ENCODE assay signal across 8 cellular contexts in genomic region chr6:71533939-71534379, GRCh38.
A peak's percentile ranks its signal among the peaks of the same experiment; 100 is the strongest.
DNase-seq lines count a peak whose midpoint lies in the region; ATAC-seq and TF ChIP-seq lines count a peak whose summit lies in the region.

No MANE protein-coding gene starts in this region.

- no peaks in the 10 kb centered on the region for H3K36me3 Mint-ChIP-seq in Caco-2 (ENCODE audit: insufficient read depth, unreplicated experiment)
- H3K36me3 Mint-ChIP-seq in mesothelial cell of epicardium, result no peaks in the 10 kb centered on the region
- no peaks in the 10 kb centered on the region for H3K36me3 Mint-ChIP-seq in activated naive CD4-positive, alpha-beta T cell treated with anti-CD3 and anti-CD28 coated beads, Interleukin-2, amount 50 U/mL, for 72 hours

- H3K79me1 ChIP-seq in IMR-90 (ENCODE audit: low read depth in 1 of 2, low read length in 2 of 2), result no peaks in the 10 kb centered on the region

- H2AK9ac ChIP-seq in IMR-90 (replicated peaks; ENCODE audit: low read depth, low read length, poor library complexity), result no peak overlapping the region

- H3K4me1 ChIP-seq in Caco-2 (peaks cover 29% of the 10 kb centered on the region), IMR-90 (ENCODE audit: control insufficient read depth, insufficient read depth, low read length) (no peaks in the 10 kb centered on the region; the same call in 1 of the 2 replicates), body of pancreas (peaks cover 22% of the 10 kb centered on the region)

- no peak overlapping the region for H3K4ac ChIP-seq in IMR-90 (ENCODE audit: low read depth, low read length)

- H3K23ac ChIP-seq in IMR-90 (ENCODE audit: low read depth, low read length), result no peak overlapping the region

- no peak overlapping the region for H4K8ac ChIP-seq in IMR-90 (ENCODE audit: low read depth in 2 of 2, low read length in 2 of 2)

- H3K18ac ChIP-seq in IMR-90 (ENCODE audit: low read depth, low read length), result no peak overlapping the region

- DNase-seq in Caco-2 (peak in 1 of 2 experiments; percentile 34), IMR-90 (peak; percentile 46), body of pancreas (no peak), mesothelial cell of epicardium (ENCODE audit: low spot score in 2 of 2, unreplicated experiment in 2 of 2) (no peak), NCI-H1048 (lab: John Stamatoyannopoulos, UW) (no peak), HK-2 (ENCODE audit: unreplicated experiment) (no peak)
- DNase-seq in activated effector memory CD4-positive, alpha-beta T cell treated with Interleukin-2 at 50 U/mL for 16 hours, result no peak
- no peak for DNase-seq in activated naive CD4-positive, alpha-beta T cell treated with anti-CD3 and anti-CD28 coated beads, Interleukin-2, amount 50 U/mL, for 72 hours (ENCODE audit: low spot score in 2 of 2)

- peaks cover 11% of the 10 kb centered on the region for H3K9me3 Mint-ChIP-seq in Caco-2 (ENCODE audit: unreplicated experiment)
- H3K9me3 Mint-ChIP-seq in mesothelial cell of epicardium, result no peaks in the 10 kb centered on the region
- H3K9me3 Mint-ChIP-seq in activated naive CD4-positive, alpha-beta T cell treated with anti-CD3 and anti-CD28 coated beads, Interleukin-2, amount 50 U/mL, for 72 hours, result no peaks in the 10 kb centered on the region

- WGBS in IMR-90 (ENCODE audit: extremely low coverage in 2 of 2, insufficient read length in 1 of 2), 2 experiments, result no CpG with 5 or more reads among the region's 2 CpGs
- 51 to 52% methylated on average over 2 of the region's 2 CpGs for WGBS in body of pancreas, 2 donors

- no peak overlapping the region for H2BK5ac ChIP-seq in IMR-90 (ENCODE audit: low read depth, low read length, poor library complexity, severe bottlenecking)

- H3K36me3 ChIP-seq in Caco-2 (ENCODE audit: control insufficient read depth, insufficient read depth, low read length) (no peaks in the 10 kb centered on the region), IMR-90 (ENCODE audit: control insufficient read depth, insufficient read depth, low read length) (no peaks in the 10 kb centered on the region), body of pancreas (replicated peaks in 1 of 2; ENCODE audit: insufficient read depth in 1 of 2, low read depth in 2 of 2) (no peaks in the 10 kb centered on the region)

- no peak overlapping the region for H2AFZ ChIP-seq in IMR-90 (replicated peaks; ENCODE audit: low read length, poor library complexity)

- H2BK15ac ChIP-seq in IMR-90 (ENCODE audit: low read depth, low read length), result no peak overlapping the region

- TF ChIP-seq RAD21 in IMR-90 (IDR thresholded peaks at IDR 0.05; ENCODE audit: low read length), result peak; percentile 63

- H3K27ac ChIP-seq in IMR-90 (ENCODE audit: insufficient read depth, low read length), result no peak overlapping the region
- no peak overlapping the region for H3K27ac ChIP-seq in body of pancreas

- no peak overlapping the region for H2BK20ac ChIP-seq in IMR-90 (ENCODE audit: low read depth, low read length)

- no peak overlapping the region for H3K4me2 ChIP-seq in IMR-90 (ENCODE audit: low read depth, low read length)

- TF ChIP-seq POLR2A in IMR-90 (IDR thresholded peaks at IDR 0.05; ENCODE audit: low read depth, low read length) (no peak), body of pancreas (IDR thresholded peaks at IDR 0.05) (no peak)

- CTCF ChIA-PET in Caco-2 (lab: Charles Lee) (no interaction called here), IMR-90 (lab: Yijun Ruan, JAX) (interaction anchor here (0.6 to 1.8 kb wide), 5 partner anchors 9 to 550 kb away, joined by 3 to 9 read pairs (median 3); no protein-coding TSS in a partner anchor)

- peak; percentile 40; the same call in 1 of the 2 replicates for ATAC-seq in IMR-90 (ENCODE audit: low read depth)
- no peak for ATAC-seq in body of pancreas
- no peak for ATAC-seq in activated naive CD4-positive, alpha-beta T cell treated with anti-CD3 and anti-CD28 coated beads, Interleukin-2, amount 50 U/mL, for 72 hours

- H3K27ac Mint-ChIP-seq in Caco-2 (ENCODE audit: unreplicated experiment) (no peak overlapping the region), mesothelial cell of epicardium (no peak overlapping the region)
- no peak overlapping the region for H3K27ac Mint-ChIP-seq in activated naive CD4-positive, alpha-beta T cell treated with anti-CD3 and anti-CD28 coated beads, Interleukin-2, amount 50 U/mL, for 72 hours

- in situ Hi-C loops in IMR-90 (cut with MboI; ENCODE audit: low sequenced_read_pairs), result loop anchor here (10.0 kb wide), 1 partner anchor 551 kb away; no protein-coding TSS in a partner anchor

- no peaks in the 10 kb centered on the region; the same call in 1 of the 2 replicates for H3K9me1 ChIP-seq in IMR-90 (ENCODE audit: insufficient read depth, low read length)

- H3K9me3 ChIP-seq in Caco-2, result no peaks in the 10 kb centered on the region; the same call in 1 of the 2 replicates
- no peaks in the 10 kb centered on the region for H3K9me3 ChIP-seq in IMR-90 (ENCODE audit: control insufficient read depth, insufficient read depth, low read length)
- no peaks in the 10 kb centered on the region for H3K9me3 ChIP-seq in body of pancreas

- H2AK5ac ChIP-seq in IMR-90 (ENCODE audit: low read depth, low read length), result no peak overlapping the region

- TF ChIP-seq CTCF in Caco-2 (IDR thresholded peaks at IDR 0.05; ENCODE audit: insufficient read depth in 1 of 2, low read depth in 1 of 2, low read length in 1 of 2, severe bottlenecking in 1 of 2, unreplicated experiment in 1 of 2), result peak; percentile 63 to 76
- peak; percentile 70 for TF ChIP-seq CTCF in IMR-90 (conservative IDR thresholded peaks at IDR 0.05; ENCODE audit: low read depth, low read length)
- TF ChIP-seq CTCF in body of pancreas (IDR thresholded peaks at IDR 0.05), result peak in 6 of 7 experiments; percentile 51 to 60 (median 57)
- peak; percentile 81 for TF ChIP-seq CTCF in mesothelial cell of epicardium (IDR thresholded peaks at IDR 0.05; ENCODE audit: unreplicated experiment)

- no peak overlapping the region for H4K5ac ChIP-seq in IMR-90 (ENCODE audit: low read depth, low read length)

- BruUV-seq in Caco-2 (replicated peaks; lab: Mats Ljungman, UMichigan) (no TSS peak), IMR-90 (replicated peaks; lab: Mats Ljungman, UMichigan) (no TSS peak)

- H3K14ac ChIP-seq in IMR-90 (replicated peaks; ENCODE audit: low read depth, low read length), result no peak overlapping the region

- H3K4me1 Mint-ChIP-seq in Caco-2 (ENCODE audit: low read depth, unreplicated experiment) (peaks cover 35% of the 10 kb centered on the region), mesothelial cell of epicardium (peaks cover 16% of the 10 kb centered on the region)

- no peaks in the 10 kb centered on the region for H4K20me1 ChIP-seq in IMR-90 (ENCODE audit: insufficient read depth, low read length)

- H3K27me3 ChIP-seq in Caco-2 (replicated peaks; ENCODE audit: control insufficient read depth, insufficient read depth, low read length), result no peaks in the 10 kb centered on the region
- no peaks in the 10 kb centered on the region for H3K27me3 ChIP-seq in IMR-90 (ENCODE audit: control insufficient read depth, insufficient read depth, low read length)
- no peaks in the 10 kb centered on the region for H3K27me3 ChIP-seq in body of pancreas

- dilution Hi-C loops in IMR-90 (cut with HindIII; ENCODE audit: low sequenced_read_pairs, unreplicated experiment), result no loop called here

- H3K9ac ChIP-seq in IMR-90 (ENCODE audit: low read depth, low read length), result no peak overlapping the region

- H3K4me3 Mint-ChIP-seq in Caco-2 (ENCODE audit: unreplicated experiment), result no peak overlapping the region
- no peak overlapping the region for H3K4me3 Mint-ChIP-seq in mesothelial cell of epicardium

- POLR2A ChIA-PET in Caco-2 (lab: Charles Lee) (no interaction called here), IMR-90 (lab: Charles Lee; ENCODE audit: unreplicated experiment) (no interaction called here)

- H3K27me3 Mint-ChIP-seq in Caco-2 (ENCODE audit: insufficient read depth, unreplicated experiment) (no peaks in the 10 kb centered on the region), mesothelial cell of epicardium (ENCODE audit: low read depth) (no peaks in the 10 kb centered on the region)

- H2BK120ac ChIP-seq in IMR-90 (ENCODE audit: low read depth, low read length), result no peak overlapping the region

- H3K4me3 ChIP-seq in Caco-2 (ENCODE audit: low read depth, low read length), result no peak overlapping the region
- no peak overlapping the region for H3K4me3 ChIP-seq in IMR-90 (ENCODE audit: insufficient read depth, low read depth, low read length)
- no peak overlapping the region for H3K4me3 ChIP-seq in body of pancreas

- no peak overlapping the region for H3K56ac ChIP-seq in IMR-90 (ENCODE audit: extremely low read depth, insufficient read depth, low read length)

- intact Hi-C loops in Caco-2 (cut with micrococcal nuclease; ENCODE audit: unreplicated experiment) (loop anchor here (1.0 to 10.0 kb wide), 5 partner anchors 143 to 711 kb away; no protein-coding TSS in a partner anchor), IMR-90 (cut with micrococcal nuclease) (loop anchor here (1.0 kb wide), 1 partner anchor 551 kb away; no protein-coding TSS in a partner anchor), body of pancreas (cut with DNase I) (no loop called here)

- H4K91ac ChIP-seq in IMR-90 (ENCODE audit: insufficient read depth, low read depth, low read length), result no peak overlapping the region

TF ChIP-seq in IMR-90, 13 proteins besides CTCF, POLR2A, EP300 and RAD21:
- TF ChIP-seq RFX5 (IDR thresholded peaks at IDR 0.05; ENCODE audit: low read depth, low read length), result no peak
- peak; percentile 61 for TF ChIP-seq SMC3 (IDR thresholded peaks at IDR 0.05; ENCODE audit: low read depth, low read length)
